In the genomic region with DNA sequence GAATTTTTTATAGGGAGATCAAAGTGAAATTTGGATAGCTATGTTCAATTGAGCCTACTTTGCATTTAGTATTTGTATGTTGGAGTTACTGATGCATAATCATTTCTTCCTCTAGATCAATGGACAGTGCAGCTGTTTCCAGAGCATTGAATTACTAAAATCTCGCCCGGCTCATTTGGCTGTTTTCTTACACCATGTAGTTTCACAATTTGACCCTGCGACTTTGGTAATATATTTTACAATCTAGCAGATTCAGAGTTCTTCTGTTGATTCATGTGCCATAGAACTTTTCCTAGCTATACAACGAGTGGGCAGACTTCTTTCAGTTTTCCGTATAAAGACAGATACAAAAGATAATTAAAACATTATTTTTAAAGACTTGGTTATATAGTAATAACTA, we compare ENCODE assay signal across 25 cellular contexts.
"Had no signal": no experiment of that assay in that cellular context is flagged by ENCODE, and none has a peak within 500 bp of the region (broad histone marks: within the 10 kb centered on the region; RNA-seq: fewer than 3 reads in every experiment).

No MANE protein-coding gene starts in this region.

- H3K27ac Mint-ChIP-seq: IgD-negative memory B cell had no signal

- H3K4me1 ChIP-seq: Peyer's patch, SJCRH30 had no signal

- H3K9ac ChIP-seq: KMS-11 had no signal

- H2AFZ ChIP-seq: PC-9 had no signal

- H3K27ac ChIP-seq: KMS-11, PC-9, Peyer's patch, SJCRH30 had no signal

- FAIRE-seq: K562 had no signal

- H3K4me3 Mint-ChIP-seq: IgD-negative memory B cell had no signal

- ATAC-seq: K562, Right ventricle myocardium inferior, SK-N-SH treated with all-trans-retinoic acid at 6 μM for 48 hours had no signal

- H3K27me3 Mint-ChIP-seq: IgD-negative memory B cell had no signal

- H3K27me3 ChIP-seq: Peyer's patch, SJCRH30 had no signal

- H3K9me3 ChIP-seq: Peyer's patch, SJCRH30 had no signal

- H3K4me2 ChIP-seq: KMS-11, PC-9 had no signal

- DNase-seq: Kasumi-1, MV-4-11, NCI-H1048, NCI-H1105, NCI-H1417, NCI-H1436 treated with DMSO at 0.1 percent for 48 hours, NCI-H1694, NCI-H187 treated with DMSO at 0.1 percent for 48 hours, NCI-H2029 treated with DMSO at 0.1 percent for 48 hours, NCI-H2171 treated with DMSO at 0.1 percent for 48 hours, NCI-H345, NCI-H446 treated with DMSO at 0.1 percent for 48 hours, NCI-H510A treated with DMSO at 0.1 percent for 48 hours, NCI-H69, NCI-H774, OCI-M1, PC-9, Peyer's patch, SHP77 treated with DMSO at 0.1 percent for 48 hours, SJCRH30 had no signal

- H3K9me3 Mint-ChIP-seq: IgD-negative memory B cell had no signal

- H3K4me3 ChIP-seq: K562, PC-9, Peyer's patch, SJCRH30 had no signal

- H3K4me1 Mint-ChIP-seq: IgD-negative memory B cell had no signal
